ENCODE assay signal across 1 cellular context in the genomic region with DNA sequence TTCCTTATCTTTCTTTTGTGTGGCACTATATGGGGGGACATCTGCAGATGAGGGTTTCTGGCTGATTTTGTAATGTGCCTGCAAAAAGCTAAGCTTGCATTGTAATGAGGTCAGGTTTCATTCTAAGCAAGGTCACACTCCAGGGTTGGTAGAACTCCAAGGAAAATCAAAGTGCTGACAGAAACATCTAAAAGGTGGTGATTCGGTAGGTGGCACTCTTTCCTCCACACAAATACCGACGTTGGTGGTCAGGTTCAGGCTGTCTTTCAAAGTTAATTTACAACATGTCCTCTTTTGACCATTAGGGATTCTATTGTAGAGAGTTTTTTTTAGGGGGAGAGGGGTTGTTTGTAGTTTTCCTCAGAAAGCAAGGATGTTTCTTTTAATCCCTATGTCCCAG.
TF ChIP-seq lines count a peak whose summit lies in the region.

No MANE protein-coding gene starts in this region.

TF ChIP-seq in GM23338, 12 proteins besides CTCF, POLR2A, EP300 and RAD21 (continued from another document):
- TF ChIP-seq, protein P1, sequence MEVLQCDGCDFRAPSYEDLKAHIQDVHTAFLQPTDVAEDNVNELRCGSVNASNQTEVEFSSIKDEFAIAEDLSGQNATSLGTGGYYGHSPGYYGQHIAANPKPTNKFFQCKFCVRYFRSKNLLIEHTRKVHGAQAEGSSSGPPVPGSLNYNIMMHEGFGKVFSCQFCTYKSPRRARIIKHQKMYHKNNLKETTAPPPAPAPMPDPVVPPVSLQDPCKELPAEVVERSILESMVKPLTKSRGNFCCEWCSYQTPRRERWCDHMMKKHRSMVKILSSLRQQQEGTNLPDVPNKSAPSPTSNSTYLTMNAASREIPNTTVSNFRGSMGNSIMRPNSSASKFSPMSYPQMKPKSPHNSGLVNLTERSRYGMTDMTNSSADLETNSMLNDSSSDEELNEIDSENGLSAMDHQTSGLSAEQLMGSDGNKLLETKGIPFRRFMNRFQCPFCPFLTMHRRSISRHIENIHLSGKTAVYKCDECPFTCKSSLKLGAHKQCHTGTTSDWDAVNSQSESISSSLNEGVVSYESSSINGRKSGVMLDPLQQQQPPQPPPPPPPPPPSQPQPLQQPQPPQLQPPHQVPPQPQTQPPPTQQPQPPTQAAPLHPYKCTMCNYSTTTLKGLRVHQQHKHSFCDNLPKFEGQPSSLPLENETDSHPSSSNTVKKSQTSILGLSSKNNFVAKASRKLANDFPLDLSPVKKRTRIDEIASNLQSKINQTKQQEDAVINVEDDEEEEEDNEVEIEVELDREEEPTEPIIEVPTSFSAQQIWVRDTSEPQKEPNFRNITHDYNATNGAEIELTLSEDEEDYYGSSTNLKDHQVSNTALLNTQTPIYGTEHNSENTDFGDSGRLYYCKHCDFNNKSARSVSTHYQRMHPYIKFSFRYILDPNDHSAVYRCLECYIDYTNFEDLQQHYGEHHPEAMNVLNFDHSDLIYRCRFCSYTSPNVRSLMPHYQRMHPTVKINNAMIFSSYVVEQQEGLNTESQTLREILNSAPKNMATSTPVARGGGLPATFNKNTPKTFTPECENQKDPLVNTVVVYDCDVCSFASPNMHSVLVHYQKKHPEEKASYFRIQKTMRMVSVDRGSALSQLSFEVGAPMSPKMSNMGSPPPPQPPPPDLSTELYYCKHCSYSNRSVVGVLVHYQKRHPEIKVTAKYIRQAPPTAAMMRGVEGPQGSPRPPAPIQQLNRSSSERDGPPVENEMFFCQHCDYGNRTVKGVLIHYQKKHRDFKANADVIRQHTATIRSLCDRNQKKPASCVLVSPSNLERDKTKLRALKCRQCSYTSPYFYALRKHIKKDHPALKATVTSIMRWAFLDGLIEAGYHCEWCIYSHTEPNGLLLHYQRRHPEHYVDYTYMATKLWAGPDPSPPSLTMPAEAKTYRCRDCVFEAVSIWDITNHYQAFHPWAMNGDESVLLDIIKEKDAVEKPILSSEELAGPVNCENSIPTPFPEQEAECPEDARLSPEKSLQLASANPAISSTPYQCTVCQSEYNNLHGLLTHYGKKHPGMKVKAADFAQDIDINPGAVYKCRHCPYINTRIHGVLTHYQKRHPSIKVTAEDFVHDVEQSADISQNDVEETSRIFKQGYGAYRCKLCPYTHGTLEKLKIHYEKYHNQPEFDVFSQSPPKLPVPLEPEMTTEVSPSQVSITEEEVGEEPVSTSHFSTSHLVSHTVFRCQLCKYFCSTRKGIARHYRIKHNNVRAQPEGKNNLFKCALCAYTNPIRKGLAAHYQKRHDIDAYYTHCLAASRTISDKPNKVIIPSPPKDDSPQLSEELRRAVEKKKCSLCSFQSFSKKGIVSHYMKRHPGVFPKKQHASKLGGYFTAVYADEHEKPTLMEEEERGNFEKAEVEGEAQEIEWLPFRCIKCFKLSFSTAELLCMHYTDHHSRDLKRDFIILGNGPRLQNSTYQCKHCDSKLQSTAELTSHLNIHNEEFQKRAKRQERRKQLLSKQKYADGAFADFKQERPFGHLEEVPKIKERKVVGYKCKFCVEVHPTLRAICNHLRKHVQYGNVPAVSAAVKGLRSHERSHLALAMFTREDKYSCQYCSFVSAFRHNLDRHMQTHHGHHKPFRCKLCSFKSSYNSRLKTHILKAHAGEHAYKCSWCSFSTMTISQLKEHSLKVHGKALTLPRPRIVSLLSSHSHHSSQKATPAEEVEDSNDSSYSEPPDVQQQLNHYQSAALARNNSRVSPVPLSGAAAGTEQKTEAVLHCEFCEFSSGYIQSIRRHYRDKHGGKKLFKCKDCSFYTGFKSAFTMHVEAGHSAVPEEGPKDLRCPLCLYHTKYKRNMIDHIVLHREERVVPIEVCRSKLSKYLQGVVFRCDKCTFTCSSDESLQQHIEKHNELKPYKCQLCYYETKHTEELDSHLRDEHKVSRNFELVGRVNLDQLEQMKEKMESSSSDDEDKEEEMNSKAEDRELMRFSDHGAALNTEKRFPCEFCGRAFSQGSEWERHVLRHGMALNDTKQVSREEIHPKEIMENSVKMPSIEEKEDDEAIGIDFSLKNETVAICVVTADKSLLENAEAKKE (CRISPR knock-in tag; IDR thresholded peaks at IDR 0.05), result peak; percentile 33
- no peak for TF ChIP-seq NANOG (IDR thresholded peaks at IDR 0.05; ENCODE audit: borderline replicate concordance)
- TF ChIP-seq, protein P2, sequence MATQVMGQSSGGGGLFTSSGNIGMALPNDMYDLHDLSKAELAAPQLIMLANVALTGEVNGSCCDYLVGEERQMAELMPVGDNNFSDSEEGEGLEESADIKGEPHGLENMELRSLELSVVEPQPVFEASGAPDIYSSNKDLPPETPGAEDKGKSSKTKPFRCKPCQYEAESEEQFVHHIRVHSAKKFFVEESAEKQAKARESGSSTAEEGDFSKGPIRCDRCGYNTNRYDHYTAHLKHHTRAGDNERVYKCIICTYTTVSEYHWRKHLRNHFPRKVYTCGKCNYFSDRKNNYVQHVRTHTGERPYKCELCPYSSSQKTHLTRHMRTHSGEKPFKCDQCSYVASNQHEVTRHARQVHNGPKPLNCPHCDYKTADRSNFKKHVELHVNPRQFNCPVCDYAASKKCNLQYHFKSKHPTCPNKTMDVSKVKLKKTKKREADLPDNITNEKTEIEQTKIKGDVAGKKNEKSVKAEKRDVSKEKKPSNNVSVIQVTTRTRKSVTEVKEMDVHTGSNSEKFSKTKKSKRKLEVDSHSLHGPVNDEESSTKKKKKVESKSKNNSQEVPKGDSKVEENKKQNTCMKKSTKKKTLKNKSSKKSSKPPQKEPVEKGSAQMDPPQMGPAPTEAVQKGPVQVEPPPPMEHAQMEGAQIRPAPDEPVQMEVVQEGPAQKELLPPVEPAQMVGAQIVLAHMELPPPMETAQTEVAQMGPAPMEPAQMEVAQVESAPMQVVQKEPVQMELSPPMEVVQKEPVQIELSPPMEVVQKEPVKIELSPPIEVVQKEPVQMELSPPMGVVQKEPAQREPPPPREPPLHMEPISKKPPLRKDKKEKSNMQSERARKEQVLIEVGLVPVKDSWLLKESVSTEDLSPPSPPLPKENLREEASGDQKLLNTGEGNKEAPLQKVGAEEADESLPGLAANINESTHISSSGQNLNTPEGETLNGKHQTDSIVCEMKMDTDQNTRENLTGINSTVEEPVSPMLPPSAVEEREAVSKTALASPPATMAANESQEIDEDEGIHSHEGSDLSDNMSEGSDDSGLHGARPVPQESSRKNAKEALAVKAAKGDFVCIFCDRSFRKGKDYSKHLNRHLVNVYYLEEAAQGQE (IDR thresholded peaks at IDR 0.05; ENCODE audit: unreplicated experiment), result no peak
